In genomic region chr6:48075181-48075580, GRCh38 we compare ENCODE assay signal across 17 cellular contexts. TPM values are rescaled to one million over a fixed set of nuclear protein-coding genes. Genes with fewer than 3 reads are reported as not detected.
"Had no signal": no experiment of that assay in that cellular context is flagged by ENCODE, and none has a peak within 500 bp of the region (broad histone marks: within the 10 kb centered on the region; RNA-seq: fewer than 3 reads in every experiment).

No MANE protein-coding gene starts in this region.

- H3K9me3 ChIP-seq: Peyer's patch, SJCRH30 had no signal

- DNase-seq: KBM-7, MG63, NCI-H1092, NCI-H1105 treated with DMSO at 0.1 percent for 48 hours, NCI-H1417 treated with DMSO at 0.1 percent for 48 hours, NCI-H146, NCI-H1694 treated with DMSO at 0.1 percent for 48 hours, NCI-H1930, NCI-H2107, NCI-H2227 treated with DMSO at 0.1 percent for 48 hours, NCI-H524 treated with DMSO at 0.1 percent for 48 hours, NCI-H774, Peyer's patch, SHP77 treated with DMSO at 0.1 percent for 48 hours, SJCRH30 had no signal

- H3K4me3 ChIP-seq: MG63, Peyer's patch, SJCRH30 had no signal

- H3K4me1 ChIP-seq: Peyer's patch, SJCRH30 had no signal

- H3K27ac ChIP-seq: Peyer's patch, SJCRH30 had no signal

- H3K36me3 ChIP-seq: MG63, Peyer's patch, SJCRH30 had no signal

- H3K27me3 ChIP-seq: MG63, Peyer's patch, SJCRH30 had no signal

RNA-seq across cellular contexts. Expression of gene PTCHD4, which starts 35.8 kb away (rescaled TPM):
- total RNA-seq: HT-29, Peyer's patch, RPMI7951 had no signal
